ENCODE assay signal across 27 cellular contexts in genomic region chr20:63837475-63837874, GRCh38. TPM values are rescaled to one million over a fixed set of nuclear protein-coding genes. Genes with fewer than 3 reads are reported as not detected.
DNase-seq lines count a peak whose midpoint lies in the region; ATAC-seq and TF ChIP-seq lines count a peak whose summit lies in the region.
"Had no signal": no experiment of that assay in that cellular context is flagged by ENCODE, and none has a peak within 500 bp of the region (broad histone marks: within the 10 kb centered on the region; RNA-seq: fewer than 3 reads in every experiment).

No MANE protein-coding gene starts in this region.

- no peak overlapping the region for H3K4me3 Mint-ChIP-seq in endodermal cell
- H3K4me3 Mint-ChIP-seq: activated B cell treated with CpG ODN at 0.5 μM for 24 hours; CD4-positive, alpha-beta T cell; stimulated activated naive CD8-positive, alpha-beta T cell treated with anti-CD3 and anti-CD28 coated beads, Interleukin-15, Interleukin-2, amounts not matched to agents 100 ng/mL and 50 ng/mL, for 24 hours had no signal

- peaks cover 6% of the 10 kb centered on the region for H3K4me1 Mint-ChIP-seq in endodermal cell

- peak overlapping the region; percentile 63 for H2BK12ac ChIP-seq in neuronal stem cell (ENCODE audit: low read length)

- peak overlapping the region; percentile 87 for H2BK15ac ChIP-seq in neuronal stem cell (ENCODE audit: low read length)

- H3K4me3 ChIP-seq in NT2/D1 (ENCODE audit: insufficient read length, low read depth) (no peak overlapping the region), endodermal cell (ENCODE audit: low read length) (no peak overlapping the region), neuronal stem cell (ENCODE audit: low read length in 2 of 2) (no peak overlapping the region)
- H3K4me3 ChIP-seq: GM23248, lung, ovary, tibial nerve had no signal

- H3K9ac ChIP-seq in NT2/D1 (ENCODE audit: insufficient read length, low read depth) (peak overlapping the region; percentile 36), endodermal cell (ENCODE audit: extremely low read depth, low read length, poor library complexity, severe bottlenecking) (no peak overlapping the region), neuronal stem cell (ENCODE audit: low read depth, low read length, poor library complexity) (no peak overlapping the region)
- H3K9ac ChIP-seq: GM23248 had no signal

- peak overlapping the region; percentile 17 for H4K8ac ChIP-seq in neuronal stem cell (ENCODE audit: low read depth, low read length)

- H2AFZ ChIP-seq in neuronal stem cell (ENCODE audit: low read length) = no peak overlapping the region
- H2AFZ ChIP-seq: GM23248 had no signal

- peaks cover 15% of the 10 kb centered on the region for H3K27me3 Mint-ChIP-seq in endodermal cell (ENCODE audit: insufficient read depth)

- H3K4me2 ChIP-seq in neuronal stem cell (ENCODE audit: insufficient read depth, low read length, poor library complexity, severe bottlenecking) = no peak overlapping the region

- H3K36me3 ChIP-seq in NT2/D1 (ENCODE audit: insufficient read depth, insufficient read length, low read length) (no peaks in the 10 kb centered on the region), endodermal cell (ENCODE audit: control insufficient read depth, insufficient read depth, low read length) (no peaks in the 10 kb centered on the region), neuronal stem cell (replicated peaks in 1 of 2; ENCODE audit: control insufficient read depth in 2 of 2, insufficient read depth in 2 of 2, low read length in 2 of 2) (no peaks in the 10 kb centered on the region)
- H3K36me3 ChIP-seq: ovary, tibial nerve had no signal

- no peak overlapping the region for H2BK120ac ChIP-seq in neuronal stem cell (ENCODE audit: low read depth, low read length)

- DNase-seq in DMS79 (lab: John Stamatoyannopoulos, UW) (peak; percentile 68), NT2/D1 (ENCODE audit: low read depth, low spot score) (no peak), endodermal cell (no peak), neuronal stem cell (ENCODE audit: low spot score) (no peak), D341Med (ENCODE audit: low spot score) (no peak), HUDEP-2 (lab: John Stamatoyannopoulos, UW; ENCODE audit: unreplicated experiment in 76 of 76) (no peak)
- DNase-seq: activated B cell treated with CpG ODN at 0.5 μM for 24 hours; activated CD4-positive, alpha-beta T cell treated with anti-CD3 and anti-CD28 coated beads, Interleukin-2, amount 50 U/mL, for 4 hours; activated naive CD4-positive, alpha-beta T cell treated with anti-CD3 and anti-CD28 coated beads, Interleukin-2, amount 50 U/mL, for 16 hours; caudate nucleus; CD4-positive, alpha-beta T cell; DMS153; GM23248; NCI-H1105 treated with DMSO at 0.1 percent for 48 hours; NCI-H2029; NCI-H446 treated with DMSO at 0.1 percent for 48 hours; SHP77; stimulated activated CD4-positive, alpha-beta T cell treated with anti-CD3 and anti-CD28 coated beads, Interleukin-4, amount 100 ng/mL, for 1 hour; T1000 had no signal

- peak overlapping the region; percentile 87 for H2BK5ac ChIP-seq in neuronal stem cell (ENCODE audit: low read length)

- H3K18ac ChIP-seq in neuronal stem cell (ENCODE audit: low read length) = peak overlapping the region; percentile 76

- H3K27me3 ChIP-seq in NT2/D1 (ENCODE audit: insufficient read depth, insufficient read length) (peaks cover 7% of the 10 kb centered on the region), endodermal cell (ENCODE audit: control insufficient read depth, insufficient read depth, low read length, poor library complexity, severe bottlenecking) (peaks cover 6% of the 10 kb centered on the region), neuronal stem cell (ENCODE audit: control insufficient read depth in 3 of 3, insufficient read depth in 3 of 3, low read depth in 1 of 3, low read length in 3 of 3) (peaks cover 0 to 7% (median 0%) of the 10 kb centered on the region in 3 experiments)
- H3K27me3 ChIP-seq: ovary, tibial nerve had no signal

- no peaks in the 10 kb centered on the region for H3K79me1 ChIP-seq in neuronal stem cell (ENCODE audit: low read depth, low read length)

- H3K14ac ChIP-seq in neuronal stem cell (ENCODE audit: low read length) = no peak overlapping the region

- H3K23ac ChIP-seq in neuronal stem cell (ENCODE audit: low read depth, low read length, poor library complexity) = no peak overlapping the region

- H3K4me1 ChIP-seq in NT2/D1 (ENCODE audit: insufficient read depth, insufficient read length) (peaks cover 11% of the 10 kb centered on the region), endodermal cell (ENCODE audit: control insufficient read depth, insufficient read depth, low read length) (no peaks in the 10 kb centered on the region), neuronal stem cell (ENCODE audit: control insufficient read depth in 2 of 2, insufficient read depth in 1 of 2, low read depth in 1 of 2, low read length in 2 of 2) (peaks cover 13 to 22% of the 10 kb centered on the region in 2 donors)

- H2AK5ac ChIP-seq in neuronal stem cell (ENCODE audit: low read depth, low read length) = peak overlapping the region; percentile 53

- no peak for TF ChIP-seq CTCF in endodermal cell (conservative IDR thresholded peaks at IDR 0.05)

- no peaks in the 10 kb centered on the region for H3K36me3 Mint-ChIP-seq in endodermal cell (ENCODE audit: low read depth)

- ATAC-seq in GM18868 (IDR thresholded peaks at IDR 0.05; ENCODE audit: unreplicated experiment) (no peak), HG02840 (IDR thresholded peaks at IDR 0.05; ENCODE audit: low FRiP score, unreplicated experiment) (no peak)

- H3K27ac Mint-ChIP-seq in endodermal cell = no peak overlapping the region
- H3K27ac Mint-ChIP-seq: activated B cell treated with CpG ODN at 0.5 μM for 24 hours; CD4-positive, alpha-beta T cell; stimulated activated naive CD8-positive, alpha-beta T cell treated with anti-CD3 and anti-CD28 coated beads, Interleukin-15, Interleukin-2, amounts not matched to agents 100 ng/mL and 50 ng/mL, for 24 hours had no signal

- H3K9me3 Mint-ChIP-seq in endodermal cell = no peaks in the 10 kb centered on the region
- H3K9me3 Mint-ChIP-seq: activated B cell treated with CpG ODN at 0.5 μM for 24 hours; CD4-positive, alpha-beta T cell; stimulated activated naive CD8-positive, alpha-beta T cell treated with anti-CD3 and anti-CD28 coated beads, Interleukin-15, Interleukin-2, amounts not matched to agents 100 ng/mL and 50 ng/mL, for 24 hours had no signal

- H3K27ac ChIP-seq in endodermal cell (ENCODE audit: low read depth, low read length) (peak overlapping the region; percentile 29), neuronal stem cell (replicated peaks; ENCODE audit: low read length) (no peak overlapping the region)
- H3K27ac ChIP-seq: GM23248, tibial nerve had no signal

- H4K91ac ChIP-seq in neuronal stem cell (ENCODE audit: low read depth, low read length, poor library complexity) = no peak overlapping the region

- H3K9me3 ChIP-seq in NT2/D1 (ENCODE audit: insufficient read depth, low read length) (no peaks in the 10 kb centered on the region), endodermal cell (ENCODE audit: control insufficient read depth, low read length) (no peaks in the 10 kb centered on the region), neuronal stem cell (replicated peaks in 1 of 2; ENCODE audit: control insufficient read depth in 2 of 2, insufficient read depth in 1 of 2, low read depth in 1 of 2, low read length in 2 of 2) (no peaks in the 10 kb centered on the region)
- H3K9me3 ChIP-seq: ovary, tibial nerve had no signal

- no peak overlapping the region for H3K4ac ChIP-seq in neuronal stem cell (ENCODE audit: low read length)

- 85 to 90% methylated on average over 6 to 8 of the region's 8 CpGs for WGBS in endodermal cell (ENCODE audit: insufficient coverage in 1 of 2, insufficient read length in 1 of 2), 2 experiments
- WGBS in neuronal stem cell (ENCODE audit: extremely low coverage in 2 of 2, insufficient read length in 2 of 2, insufficient replicate concordance in 1 of 2), 2 donors = no CpG with 5 or more reads among the region's 8 CpGs

RNA-seq across cellular contexts. Expression of gene ZBTB46, which starts 6.4 kb away (rescaled TPM):
- total RNA-seq in endodermal cell = 10 to 100 TPM; 24.9 to 25.9 TPM
- 8.4 TPM for polyA plus RNA-seq in endodermal cell (2013, experiment 1 of 2)
- 7.5 TPM for polyA plus RNA-seq in endodermal cell (2013, experiment 2 of 2)
- polyA plus RNA-seq in neuronal stem cell (2013, experiment 1 of 2) = 8.2 TPM
- polyA plus RNA-seq in neuronal stem cell (2013, experiment 2 of 2) = 8.6 TPM

RNA-seq across cellular contexts. Expression of gene ABHD16B, which starts 23.8 kb away (rescaled TPM):
- total RNA-seq in endodermal cell = not detected
- not detected for polyA plus RNA-seq in endodermal cell (2013, experiment 1 of 2)
- polyA plus RNA-seq in endodermal cell (2013, experiment 2 of 2) = not detected
- polyA plus RNA-seq in neuronal stem cell (2013, experiment 1 of 2) = not detected
- polyA plus RNA-seq in neuronal stem cell (2013, experiment 2 of 2) = not detected
- total RNA-seq: activated B cell treated with CpG ODN at 0.5 μM for 24 hours; CD4-positive, alpha-beta T cell; fibroblast of lung; GM23248; lung; ovary; tibial nerve had no signal
- polyA plus RNA-seq: fibroblast of lung, GM23248, keratinocyte had no signal

RNA-seq across cellular contexts. Expression of gene TPD52L2, which starts 27.6 kb away (rescaled TPM):
- 10 to 100 TPM; 68.3 to 85.2 TPM for total RNA-seq in endodermal cell
- polyA plus RNA-seq in endodermal cell (2013, experiment 1 of 2) = 68.0 TPM
- 64.1 TPM for polyA plus RNA-seq in endodermal cell (2013, experiment 2 of 2)
- polyA plus RNA-seq in neuronal stem cell (2013, experiment 1 of 2) = 48.5 TPM
- polyA plus RNA-seq in neuronal stem cell (2013, experiment 2 of 2) = 47.7 TPM

RNA-seq across cellular contexts. Expression of gene DNAJC5, which starts 57.5 kb away (rescaled TPM):
- 10 to 100 TPM; 25.8 to 26.8 TPM for total RNA-seq in endodermal cell
- 26.0 TPM for polyA plus RNA-seq in endodermal cell (2013, experiment 1 of 2)
- polyA plus RNA-seq in endodermal cell (2013, experiment 2 of 2) = 25.3 TPM
- polyA plus RNA-seq in neuronal stem cell (2013, experiment 1 of 2) = 17.2 TPM
- polyA plus RNA-seq in neuronal stem cell (2013, experiment 2 of 2) = 16.8 TPM
